In the genomic region with DNA sequence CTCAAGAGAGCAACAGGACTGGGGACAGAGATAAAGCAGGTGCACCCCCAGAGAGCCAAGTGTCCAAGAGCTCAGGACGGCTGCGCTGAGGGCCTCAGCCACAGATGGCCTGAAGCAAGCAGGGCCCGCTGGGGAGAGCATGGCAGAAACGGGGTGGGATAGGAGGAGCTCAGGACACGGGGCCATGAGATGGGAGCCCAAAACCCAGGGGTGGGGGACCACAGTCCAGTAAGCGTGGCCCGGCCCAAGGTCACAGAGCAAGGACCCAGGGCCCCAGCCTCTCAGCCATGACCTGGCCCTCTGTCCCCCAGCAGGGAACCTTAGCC, we compare ENCODE assay signal across 11 cellular contexts. TPM values are rescaled to one million over a fixed set of nuclear protein-coding genes. Genes with fewer than 3 reads are reported as not detected.
DNase-seq lines count a peak whose midpoint lies in the region; ATAC-seq and TF ChIP-seq lines count a peak whose summit lies in the region.
"Had no signal": no experiment of that assay in that cellular context is flagged by ENCODE, and none has a peak within 500 bp of the region (broad histone marks: within the 10 kb centered on the region; RNA-seq: fewer than 3 reads in every experiment).

No MANE protein-coding gene starts in this region.

- TF ChIP-seq CTCF in uterus (IDR thresholded peaks at IDR 0.05) (no peak), Caco-2 (IDR thresholded peaks at IDR 0.05; ENCODE audit: insufficient read depth in 1 of 2, low read depth in 1 of 2, low read length in 1 of 2, severe bottlenecking in 1 of 2, unreplicated experiment in 1 of 2) (no peak)

- H3K9me3 ChIP-seq in mucosa of stomach (ENCODE audit: control insufficient read depth, low read length) (no peaks in the 10 kb centered on the region), uterus (no peaks in the 10 kb centered on the region), Caco-2 (no peaks in the 10 kb centered on the region)
- H3K9me3 ChIP-seq: Peyer's patch had no signal

- H3K4me1 ChIP-seq in mucosa of stomach (ENCODE audit: control insufficient read depth, insufficient read depth, low read length): peaks cover 33% of the 10 kb centered on the region
- peaks cover 0 to 6% of the 10 kb centered on the region in 2 donors for H3K4me1 ChIP-seq in uterus
- no peaks in the 10 kb centered on the region for H3K4me1 ChIP-seq in Caco-2

- peaks cover 33% of the 10 kb centered on the region for H3K4me1 Mint-ChIP-seq in activated naive CD8-positive, alpha-beta T cell (ENCODE audit: low read depth)
- peaks cover 16% of the 10 kb centered on the region for H3K4me1 Mint-ChIP-seq in activated naive CD8-positive, alpha-beta T cell treated with anti-CD3 and anti-CD28 coated beads, Interleukin-2, amount 50 U/mL, for 24 hours
- H3K4me1 Mint-ChIP-seq in dendritic cell treated with granulocyte-macrophage colony-stimulating factor and Interleukin-4, amounts not matched to agents 40 ng/mL and 50 ng/mL, for 4 days (ENCODE audit: low read depth): peaks cover 30% of the 10 kb centered on the region
- no peaks in the 10 kb centered on the region for H3K4me1 Mint-ChIP-seq in Caco-2 (ENCODE audit: low read depth, unreplicated experiment)

- no TSS peak for BruUV-seq in Caco-2 (replicated peaks; lab: Mats Ljungman, UMichigan)

- DNase-seq in activated naive CD8-positive, alpha-beta T cell treated with anti-CD3 and anti-CD28 coated beads, Interleukin-2, amount 50 U/mL, for 24 hours: no peak
- DNase-seq in uterus (no peak), Caco-2 (no peak), NAMALWA (ENCODE audit: low spot score) (no peak), NCI-H1417 (lab: John Stamatoyannopoulos, UW) (no peak)
- DNase-seq: activated CD4-positive, alpha-beta T cell treated with anti-CD3 and anti-CD28 coated beads for 48 hours; Peyer's patch; stimulated activated CD4-positive, alpha-beta T cell treated with anti-CD3 and anti-CD28 coated beads, Interleukin-2, amount 100 ng/mL, for 24 hours had no signal

- peak overlapping the region; percentile 43 for H3K9ac ChIP-seq in mucosa of stomach (ENCODE audit: low read length)

- intact Hi-C loops in dendritic cell treated with granulocyte-macrophage colony-stimulating factor and Interleukin-4, amounts not matched to agents 40 ng/mL and 50 ng/mL, for 4 days (cut with micrococcal nuclease): no loop called here
- intact Hi-C loops in uterus (cut with DNase I; ENCODE audit: low total_unique reads): no loop called here
- intact Hi-C loops in Caco-2 (cut with micrococcal nuclease; ENCODE audit: unreplicated experiment): no loop called here

- peak overlapping the region; percentile 4 for H3K27ac Mint-ChIP-seq in activated naive CD8-positive, alpha-beta T cell
- H3K27ac Mint-ChIP-seq in activated naive CD8-positive, alpha-beta T cell treated with anti-CD3 and anti-CD28 coated beads, Interleukin-2, amount 50 U/mL, for 24 hours: no peak overlapping the region
- peak overlapping the region; percentile 16 for H3K27ac Mint-ChIP-seq in dendritic cell treated with granulocyte-macrophage colony-stimulating factor and Interleukin-4, amounts not matched to agents 40 ng/mL and 50 ng/mL, for 4 days
- H3K27ac Mint-ChIP-seq in Caco-2 (ENCODE audit: unreplicated experiment): no peak overlapping the region

- no peak overlapping the region for H3K4me3 Mint-ChIP-seq in activated naive CD8-positive, alpha-beta T cell
- H3K4me3 Mint-ChIP-seq in activated naive CD8-positive, alpha-beta T cell treated with anti-CD3 and anti-CD28 coated beads, Interleukin-2, amount 50 U/mL, for 24 hours: no peak overlapping the region
- H3K4me3 Mint-ChIP-seq in dendritic cell treated with granulocyte-macrophage colony-stimulating factor and Interleukin-4, amounts not matched to agents 40 ng/mL and 50 ng/mL, for 4 days: no peak overlapping the region
- no peak overlapping the region for H3K4me3 Mint-ChIP-seq in Caco-2 (ENCODE audit: unreplicated experiment)

- no peaks in the 10 kb centered on the region for H3K36me3 Mint-ChIP-seq in activated naive CD8-positive, alpha-beta T cell
- H3K36me3 Mint-ChIP-seq in activated naive CD8-positive, alpha-beta T cell treated with anti-CD3 and anti-CD28 coated beads, Interleukin-2, amount 50 U/mL, for 24 hours (ENCODE audit: low read depth): peaks cover 11% of the 10 kb centered on the region
- peaks cover 41% of the 10 kb centered on the region for H3K36me3 Mint-ChIP-seq in dendritic cell treated with granulocyte-macrophage colony-stimulating factor and Interleukin-4, amounts not matched to agents 40 ng/mL and 50 ng/mL, for 4 days (ENCODE audit: low read depth)
- no peaks in the 10 kb centered on the region for H3K36me3 Mint-ChIP-seq in Caco-2 (ENCODE audit: insufficient read depth, unreplicated experiment)

- CTCF ChIA-PET in Caco-2 (lab: Charles Lee): interaction anchor here (0.6 kb wide), 1 partner anchor 113 kb away, joined by 5 read pairs; no protein-coding TSS in a partner anchor

- H3K27me3 ChIP-seq in mucosa of stomach (ENCODE audit: control insufficient read depth, insufficient read depth, low read length) (no peaks in the 10 kb centered on the region), uterus (no peaks in the 10 kb centered on the region), Caco-2 (replicated peaks; ENCODE audit: control insufficient read depth, insufficient read depth, low read length) (no peaks in the 10 kb centered on the region)
- H3K27me3 ChIP-seq: Peyer's patch had no signal

- H3K27me3 Mint-ChIP-seq in activated naive CD8-positive, alpha-beta T cell: no peaks in the 10 kb centered on the region
- no peaks in the 10 kb centered on the region for H3K27me3 Mint-ChIP-seq in activated naive CD8-positive, alpha-beta T cell treated with anti-CD3 and anti-CD28 coated beads, Interleukin-2, amount 50 U/mL, for 24 hours
- H3K27me3 Mint-ChIP-seq in dendritic cell treated with granulocyte-macrophage colony-stimulating factor and Interleukin-4, amounts not matched to agents 40 ng/mL and 50 ng/mL, for 4 days: peaks cover 2% of the 10 kb centered on the region
- H3K27me3 Mint-ChIP-seq in Caco-2 (ENCODE audit: insufficient read depth, unreplicated experiment): no peaks in the 10 kb centered on the region

- H3K36me3 ChIP-seq in mucosa of stomach (ENCODE audit: control insufficient read depth, insufficient read depth, low read length) (peaks cover 8% of the 10 kb centered on the region), uterus (no peaks in the 10 kb centered on the region), Caco-2 (ENCODE audit: control insufficient read depth, insufficient read depth, low read length) (no peaks in the 10 kb centered on the region)

- ATAC-seq in activated naive CD8-positive, alpha-beta T cell treated with anti-CD3 and anti-CD28 coated beads, Interleukin-2, amount 50 U/mL, for 24 hours: no peak

- peak overlapping the region; percentile 33 to 38 for H3K27ac ChIP-seq in uterus
- H3K27ac ChIP-seq: Peyer's patch had no signal

- H3K4me3 ChIP-seq in mucosa of stomach (ENCODE audit: low read length) (no peak overlapping the region), uterus (no peak overlapping the region), Caco-2 (ENCODE audit: low read depth, low read length) (no peak overlapping the region)
- H3K4me3 ChIP-seq: Peyer's patch had no signal

- POLR2A ChIA-PET in Caco-2 (lab: Charles Lee): no interaction called here

- TF ChIP-seq POLR2A in uterus (IDR thresholded peaks at IDR 0.05): no peak

- no peaks in the 10 kb centered on the region for H3K9me3 Mint-ChIP-seq in activated naive CD8-positive, alpha-beta T cell (ENCODE audit: low read depth)
- no peaks in the 10 kb centered on the region for H3K9me3 Mint-ChIP-seq in activated naive CD8-positive, alpha-beta T cell treated with anti-CD3 and anti-CD28 coated beads, Interleukin-2, amount 50 U/mL, for 24 hours
- no peaks in the 10 kb centered on the region for H3K9me3 Mint-ChIP-seq in dendritic cell treated with granulocyte-macrophage colony-stimulating factor and Interleukin-4, amounts not matched to agents 40 ng/mL and 50 ng/mL, for 4 days
- H3K9me3 Mint-ChIP-seq in Caco-2 (ENCODE audit: unreplicated experiment): no peaks in the 10 kb centered on the region

RNA-seq across cellular contexts. Expression of gene DUSP7, which starts 9.5 kb away (rescaled TPM):
- total RNA-seq in uterus: 10 to 100 TPM in 3 of 4 donors, 1 to 10 TPM in 1; 5.6 to 39.1 (median 12.3) TPM
- 8.4 and 9.9 TPM in 2 replicates for total RNA-seq in Caco-2 (2022)

RNA-seq across cellular contexts. Expression of gene RPL29, which starts 51.2 kb away (rescaled TPM):
- 1,000 to 10,000 TPM in 3 of 4 donors, 100 to 1,000 TPM in 1; 696 to 2,362 (median 1,238) TPM for total RNA-seq in uterus
- total RNA-seq in Caco-2 (2022): 976 and 995 TPM in 2 replicates

Comparison
In these comparisons a context has a peak if more than half of its experiments do, and no peak if none do; other contexts are left out.
1. H3K27ac Mint-ChIP-seq: peak in activated naive CD8-positive, alpha-beta T cell (single experiment) and dendritic cell treated with granulocyte-macrophage colony-stimulating factor and Interleukin-4, amounts not matched to agents 40 ng/mL and 50 ng/mL, for 4 days (single experiment); none in activated naive CD8-positive, alpha-beta T cell treated with anti-CD3 and anti-CD28 coated beads, Interleukin-2, amount 50 U/mL, for 24 hours (single experiment) and Caco-2 (single experiment).